Comparison of ENCODE assay signal across 2 cellular contexts in genomic region chr12:73374360-73374759, GRCh38.
TF ChIP-seq lines count a peak whose summit lies in the region.

No MANE protein-coding gene starts in this region.

TF ChIP-seq in HepG2, 621 proteins besides CTCF, POLR2A, EP300 and RAD21 (continued from another document):
- TF ChIP-seq MAFF (IDR thresholded peaks at IDR 0.05; ENCODE audit: low read depth, low read length), result peak; percentile 49; the same call in 1 of the 2 replicates
- TF ChIP-seq GATA4 (IDR thresholded peaks at IDR 0.05; ENCODE audit: borderline replicate concordance, low read depth), result no peak
- no peak for TF ChIP-seq MIXL1 (CRISPR knock-in tag; IDR thresholded peaks at IDR 0.05)
- TF ChIP-seq MAFK (conservative IDR thresholded peaks at IDR 0.05 in 1 of 2, IDR thresholded peaks at IDR 0.05 in 1 of 2; ENCODE audit: low read length in 2 of 2), result peak; percentile 62 to 82

TF ChIP-seq in K562, 482 proteins besides CTCF, POLR2A, EP300 and RAD21 (continued from another document):
- TF ChIP-seq, protein P1, sequence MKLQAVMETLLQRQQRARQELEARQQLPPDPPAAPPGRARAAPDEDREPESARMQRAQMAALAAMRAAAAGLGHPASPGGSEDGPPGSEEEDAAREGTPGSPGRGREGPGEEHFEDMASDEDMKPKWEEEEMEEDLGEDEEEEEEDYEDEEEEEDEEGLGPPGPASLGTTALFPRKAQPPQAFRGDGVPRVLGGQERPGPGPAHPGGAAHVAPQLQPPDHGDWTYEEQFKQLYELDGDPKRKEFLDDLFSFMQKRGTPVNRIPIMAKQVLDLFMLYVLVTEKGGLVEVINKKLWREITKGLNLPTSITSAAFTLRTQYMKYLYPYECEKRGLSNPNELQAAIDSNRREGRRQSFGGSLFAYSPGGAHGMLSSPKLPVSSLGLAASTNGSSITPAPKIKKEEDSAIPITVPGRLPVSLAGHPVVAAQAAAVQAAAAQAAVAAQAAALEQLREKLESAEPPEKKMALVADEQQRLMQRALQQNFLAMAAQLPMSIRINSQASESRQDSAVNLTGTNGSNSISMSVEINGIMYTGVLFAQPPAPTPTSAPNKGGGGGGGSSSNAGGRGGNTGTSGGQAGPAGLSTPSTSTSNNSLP (IDR thresholded peaks at IDR 0.05; ENCODE audit: borderline replicate concordance, low read depth, low read length), result no peak
- TF ChIP-seq AFF4 (CRISPR knock-in tag; IDR thresholded peaks at IDR 0.05), result no peak
- no peak for TF ChIP-seq PTRF (tag; IDR thresholded peaks at IDR 0.05)
- TF ChIP-seq, protein P2, sequence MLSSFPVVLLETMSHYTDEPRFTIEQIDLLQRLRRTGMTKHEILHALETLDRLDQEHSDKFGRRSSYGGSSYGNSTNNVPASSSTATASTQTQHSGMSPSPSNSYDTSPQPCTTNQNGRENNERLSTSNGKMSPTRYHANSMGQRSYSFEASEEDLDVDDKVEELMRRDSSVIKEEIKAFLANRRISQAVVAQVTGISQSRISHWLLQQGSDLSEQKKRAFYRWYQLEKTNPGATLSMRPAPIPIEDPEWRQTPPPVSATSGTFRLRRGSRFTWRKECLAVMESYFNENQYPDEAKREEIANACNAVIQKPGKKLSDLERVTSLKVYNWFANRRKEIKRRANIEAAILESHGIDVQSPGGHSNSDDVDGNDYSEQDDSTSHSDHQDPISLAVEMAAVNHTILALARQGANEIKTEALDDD (IDR thresholded peaks at IDR 0.05), result no peak
- 0 out of 2 replicates have a peak, but pooled peaks have one; percentile 5 for TF ChIP-seq MAFG (tag; conservative IDR thresholded peaks at IDR 0.05)
- TF ChIP-seq ZNF175 (CRISPR knock-in tag; IDR thresholded peaks at IDR 0.05; ENCODE audit: low read depth), result no peak
- TF ChIP-seq ZNF830 (CRISPR knock-in tag; IDR thresholded peaks at IDR 0.05), result no peak
- TF ChIP-seq ETV6 (IDR thresholded peaks at IDR 0.05; ENCODE audit: borderline replicate concordance in 1 of 2, low read depth in 2 of 2, low read length in 1 of 2), result no peak
- TF ChIP-seq ETV6 (CRISPR knock-in tag; IDR thresholded peaks at IDR 0.05; ENCODE audit: borderline replicate concordance), result no peak
- TF ChIP-seq, protein P3, sequence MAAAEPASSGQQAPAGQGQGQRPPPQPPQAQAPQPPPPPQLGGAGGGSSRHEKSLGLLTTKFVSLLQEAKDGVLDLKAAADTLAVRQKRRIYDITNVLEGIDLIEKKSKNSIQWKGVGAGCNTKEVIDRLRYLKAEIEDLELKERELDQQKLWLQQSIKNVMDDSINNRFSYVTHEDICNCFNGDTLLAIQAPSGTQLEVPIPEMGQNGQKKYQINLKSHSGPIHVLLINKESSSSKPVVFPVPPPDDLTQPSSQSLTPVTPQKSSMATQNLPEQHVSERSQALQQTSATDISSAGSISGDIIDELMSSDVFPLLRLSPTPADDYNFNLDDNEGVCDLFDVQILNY (CRISPR knock-in tag; IDR thresholded peaks at IDR 0.05), result no peak
- peak; percentile 27; the same call in 1 of the 2 replicates for TF ChIP-seq ZNF316 (IDR thresholded peaks at IDR 0.05)
- TF ChIP-seq SPI1 (IDR thresholded peaks at IDR 0.05; ENCODE audit: borderline replicate concordance, low read depth, low read length), result no peak
- no peak for TF ChIP-seq RREB1 (CRISPR knock-in tag; IDR thresholded peaks at IDR 0.05)
- TF ChIP-seq ZNF436 (CRISPR knock-in tag; IDR thresholded peaks at IDR 0.05), result no peak
- TF ChIP-seq DMBX1 (CRISPR knock-in tag; IDR thresholded peaks at IDR 0.05; ENCODE audit: borderline replicate concordance), result no peak
